In genomic region chr18:43758734-43759133, GRCh38 we compare ENCODE assay signal across 15 cellular contexts.
DNase-seq lines count a peak whose midpoint lies in the region; ATAC-seq and TF ChIP-seq lines count a peak whose summit lies in the region.
"Had no signal": no experiment of that assay in that cellular context is flagged by ENCODE, and none has a peak within 500 bp of the region (broad histone marks: within the 10 kb centered on the region; RNA-seq: fewer than 3 reads in every experiment).

No MANE protein-coding gene starts in this region.

- H4K5ac ChIP-seq in mesendoderm (ENCODE audit: low read length), result no peak overlapping the region

- no peaks in the 10 kb centered on the region for H3K36me3 ChIP-seq in PC-3 (ENCODE audit: low read depth, low read length)
- no peaks in the 10 kb centered on the region for H3K36me3 ChIP-seq in body of pancreas (replicated peaks in 1 of 2; ENCODE audit: insufficient read depth in 1 of 2, low read depth in 2 of 2)
- H3K36me3 ChIP-seq in mesendoderm (ENCODE audit: control insufficient read depth, insufficient read depth, low read length), result no peaks in the 10 kb centered on the region

- no peak overlapping the region for H3K4me3 ChIP-seq in PC-3 (ENCODE audit: low read length)
- no peak overlapping the region for H3K4me3 ChIP-seq in body of pancreas
- no peak overlapping the region for H3K4me3 ChIP-seq in mesendoderm (ENCODE audit: low read length)
- H3K4me3 ChIP-seq: GM12878, GM23248 had no signal

- POLR2A ChIA-PET in PC-3 (lab: Charles Lee; ENCODE audit: unreplicated experiment), result no interaction called here

- no peak for DNase-seq in PC-3
- no peak for DNase-seq in body of pancreas
- peak; percentile 40 for DNase-seq in mesendoderm
- DNase-seq in activated CD4-positive, alpha-beta T cell treated with anti-CD3 and anti-CD28 coated beads for 48 hours, result no peak
- DNase-seq in SK-N-DZ (ENCODE audit: low spot score), result no peak
- DNase-seq: C1 segment of cervical spinal cord; CD4-positive, alpha-beta memory T cell; COR-L47; DMS153; DND-41; GM23248; H7; HCEC 1CT had no signal

- H3K4me1 ChIP-seq in PC-3 (ENCODE audit: insufficient read depth, low read length) (peaks cover 17% of the 10 kb centered on the region), body of pancreas (peaks cover 7% of the 10 kb centered on the region), mesendoderm (ENCODE audit: control insufficient read depth, low read depth, low read length) (no peaks in the 10 kb centered on the region)

- H2AFZ ChIP-seq in PC-3 (ENCODE audit: low read length), result no peak overlapping the region
- H2AFZ ChIP-seq: GM23248 had no signal

- H3K18ac ChIP-seq in mesendoderm (ENCODE audit: low read length), result no peak overlapping the region

- H4K8ac ChIP-seq in mesendoderm (ENCODE audit: low read depth, low read length), result no peak overlapping the region

- no peak overlapping the region for H3K23ac ChIP-seq in mesendoderm (ENCODE audit: low read length)

- no peak overlapping the region for H3K27ac ChIP-seq in PC-3 (ENCODE audit: low read length)
- H3K27ac ChIP-seq in body of pancreas, result peak overlapping the region in 2 of 4 donors; percentile 66 to 67
- H3K27ac ChIP-seq in mesendoderm (ENCODE audit: low read depth, low read length), result no peak overlapping the region
- H3K27ac ChIP-seq: GM23248 had no signal

- intact Hi-C loops in PC-3 (cut with micrococcal nuclease), result no loop called here
- intact Hi-C loops in body of pancreas (cut with DNase I), result no loop called here

- H2BK15ac ChIP-seq in mesendoderm (replicated peaks; ENCODE audit: low read depth), result no peak overlapping the region

- H3K4me2 ChIP-seq in PC-3 (ENCODE audit: low read length) (peak overlapping the region; percentile 59; the same call in 1 of the 2 replicates), mesendoderm (ENCODE audit: low read length) (no peak overlapping the region)

- H3K9ac ChIP-seq in PC-3 (ENCODE audit: low read length) (no peak overlapping the region), mesendoderm (ENCODE audit: low read length) (no peak overlapping the region)
- H3K9ac ChIP-seq: GM23248 had no signal

- no peaks in the 10 kb centered on the region for H3K79me1 ChIP-seq in mesendoderm (ENCODE audit: low read length)

- H3K9me2 ChIP-seq in PC-3 (replicated peaks; ENCODE audit: low read length), result no peaks in the 10 kb centered on the region

- H3K4ac ChIP-seq in mesendoderm (ENCODE audit: low read depth, low read length), result no peak overlapping the region

- H2AK5ac ChIP-seq in mesendoderm (ENCODE audit: low read length), result no peak overlapping the region

- ATAC-seq in PC-3, result peak; percentile 50
- ATAC-seq in body of pancreas, result peak; percentile 62
- no peak for ATAC-seq in HG03432 (IDR thresholded peaks at IDR 0.05; ENCODE audit: unreplicated experiment)
- ATAC-seq: GM12878 had no signal

- no peaks in the 10 kb centered on the region for H3K9me3 ChIP-seq in PC-3 (ENCODE audit: low read length)
- H3K9me3 ChIP-seq in body of pancreas, result no peaks in the 10 kb centered on the region

- TF ChIP-seq POLR2A in body of pancreas (IDR thresholded peaks at IDR 0.05), result no peak

- no peak overlapping the region for H2BK120ac ChIP-seq in mesendoderm (ENCODE audit: low read depth, low read length)

- CTCF ChIA-PET in PC-3 (lab: Charles Lee), result no interaction called here

- H3F3A ChIP-seq in PC-3 (ENCODE audit: low read length, unreplicated experiment), result no peaks in the 10 kb centered on the region

- H2BK5ac ChIP-seq in mesendoderm (ENCODE audit: low read length), result no peak overlapping the region

- no peaks in the 10 kb centered on the region for H3K79me2 ChIP-seq in PC-3 (ENCODE audit: low read length)
- H3K79me2 ChIP-seq in mesendoderm (ENCODE audit: control insufficient read depth, insufficient read depth, low read length), result no peaks in the 10 kb centered on the region

- BruUV-seq in PC-3 (replicated peaks; lab: Mats Ljungman, UMichigan), result no TSS peak

- no peak overlapping the region for H3K56ac ChIP-seq in mesendoderm (ENCODE audit: low read length)

- H3K27me3 ChIP-seq in PC-3 (ENCODE audit: low read length) (no peaks in the 10 kb centered on the region), body of pancreas (no peaks in the 10 kb centered on the region), mesendoderm (ENCODE audit: insufficient read depth, low read length, poor library complexity) (no peaks in the 10 kb centered on the region)

- TF ChIP-seq CTCF in PC-3 (conservative IDR thresholded peaks at IDR 0.05; ENCODE audit: low read depth, low read length) (no peak), body of pancreas (IDR thresholded peaks at IDR 0.05) (no peak)

- no peaks in the 10 kb centered on the region for H4K20me1 ChIP-seq in PC-3 (ENCODE audit: low read length)
